In genomic region chr10:21496285-21497176, GRCh38 we compare ENCODE assay signal across 1 cellular context.
TF ChIP-seq lines count a peak whose summit lies in the region.

No MANE protein-coding gene starts in this region.

TF ChIP-seq in HepG2, 621 proteins besides CTCF, POLR2A, EP300 and RAD21 (continued from another document and continues in another):
- TF ChIP-seq MAFK (conservative IDR thresholded peaks at IDR 0.05 in 1 of 2, IDR thresholded peaks at IDR 0.05 in 1 of 2; ENCODE audit: low read length in 2 of 2), result no peak
- no peak; the same call in 1 of the 2 replicates for TF ChIP-seq ZBTB33 (CRISPR knock-in tag; IDR thresholded peaks at IDR 0.05)
- no peak for TF ChIP-seq ZNF33B (CRISPR knock-in tag; IDR thresholded peaks at IDR 0.05)
- TF ChIP-seq ATF6 (CRISPR knock-in tag; conservative IDR thresholded peaks at IDR 0.05), result 0 out of 2 replicates have a peak, but pooled peaks have one; percentile 2
- TF ChIP-seq ZNF691 (CRISPR knock-in tag; IDR thresholded peaks at IDR 0.05; ENCODE audit: borderline replicate concordance, low read depth), result no peak
- peak; percentile 16; the same call in 1 of the 2 replicates for TF ChIP-seq TSC22D2 (CRISPR knock-in tag; IDR thresholded peaks at IDR 0.05; ENCODE audit: borderline replicate concordance)
- TF ChIP-seq PTBP1 (IDR thresholded peaks at IDR 0.05; ENCODE audit: low read depth, low read length, poor library complexity, severe bottlenecking), result no peak
- TF ChIP-seq SIX1 (CRISPR knock-in tag; IDR thresholded peaks at IDR 0.05; ENCODE audit: borderline replicate concordance), result no peak; the same call in 1 of the 2 replicates
- TF ChIP-seq SMAD3 (CRISPR knock-in tag; IDR thresholded peaks at IDR 0.05), result no peak
- TF ChIP-seq TGIF2 (CRISPR knock-in tag; IDR thresholded peaks at IDR 0.05), result no peak
- no peak for TF ChIP-seq FOXK2 (IDR thresholded peaks at IDR 0.05)
- no peak for TF ChIP-seq ZNF792 (CRISPR knock-in tag; IDR thresholded peaks at IDR 0.05)
- 0 out of 2 replicates have a peak, but pooled peaks have one; percentile 15 for TF ChIP-seq ZBTB49 (CRISPR knock-in tag; IDR thresholded peaks at IDR 0.05; ENCODE audit: borderline replicate concordance)
- no peak for TF ChIP-seq ONECUT2 (CRISPR knock-in tag; IDR thresholded peaks at IDR 0.05)
- TF ChIP-seq ATF4 (CRISPR knock-in tag; IDR thresholded peaks at IDR 0.05), result peak in 1 of 2 experiments; percentile 36; a peak in 1 of 4 replicates
- TF ChIP-seq ZNF484 (CRISPR knock-in tag; IDR thresholded peaks at IDR 0.05; ENCODE audit: borderline replicate concordance, low read depth), result no peak
- no peak for TF ChIP-seq MTF2 (CRISPR knock-in tag; IDR thresholded peaks at IDR 0.05; ENCODE audit: borderline replicate concordance)
- peak; percentile 43 for TF ChIP-seq DNMT1 (CRISPR knock-in tag; IDR thresholded peaks at IDR 0.05)
- TF ChIP-seq ZBTB7B (CRISPR knock-in tag; IDR thresholded peaks at IDR 0.05), result peak; percentile 65
- no peak for TF ChIP-seq SOX6 (IDR thresholded peaks at IDR 0.05)
- no peak; the same call in 1 of the 2 replicates for TF ChIP-seq SOX6 (CRISPR knock-in tag; IDR thresholded peaks at IDR 0.05)
- no peak for TF ChIP-seq ZNF354B (CRISPR knock-in tag; IDR thresholded peaks at IDR 0.05)
- no peak; the same call in 1 of the 2 replicates for TF ChIP-seq ZSCAN21 (CRISPR knock-in tag; IDR thresholded peaks at IDR 0.05; ENCODE audit: borderline replicate concordance)
- TF ChIP-seq ZBTB34 (CRISPR knock-in tag; IDR thresholded peaks at IDR 0.05), result no peak; the same call in 1 of the 2 replicates
- no peak for TF ChIP-seq ZNF234 (CRISPR knock-in tag; conservative IDR thresholded peaks at IDR 0.05)
- no peak for TF ChIP-seq RBAK (CRISPR knock-in tag; IDR thresholded peaks at IDR 0.05)
- TF ChIP-seq GFI1 (CRISPR knock-in tag; IDR thresholded peaks at IDR 0.05; ENCODE audit: borderline replicate concordance), result 0 out of 2 replicates have a peak, but pooled peaks have one; percentile 53
- TF ChIP-seq ZKSCAN8 (CRISPR knock-in tag; IDR thresholded peaks at IDR 0.05; ENCODE audit: borderline replicate concordance), result no peak
- TF ChIP-seq RARG (CRISPR knock-in tag; IDR thresholded peaks at IDR 0.05; ENCODE audit: low read depth), result 0 out of 2 replicates have a peak, but pooled peaks have one; percentile 70
- no peak for TF ChIP-seq CHD4 (IDR thresholded peaks at IDR 0.05; ENCODE audit: borderline replicate concordance, low read length)
- TF ChIP-seq POGZ (CRISPR knock-in tag; IDR thresholded peaks at IDR 0.05), result no peak
- no peak for TF ChIP-seq ZNF44 (CRISPR knock-in tag; IDR thresholded peaks at IDR 0.05)
- peak; percentile 88; the same call in 1 of the 2 replicates for TF ChIP-seq ZNF558 (CRISPR knock-in tag; IDR thresholded peaks at IDR 0.05; ENCODE audit: borderline replicate concordance)
- TF ChIP-seq ZNF891 (CRISPR knock-in tag; IDR thresholded peaks at IDR 0.05), result peak; percentile 32; the same call in 1 of the 2 replicates
- TF ChIP-seq IKZF1 (IDR thresholded peaks at IDR 0.05), result no peak
- TF ChIP-seq SSRP1 (CRISPR knock-in tag; IDR thresholded peaks at IDR 0.05), result peak; percentile 88; the same call in 1 of the 2 replicates
- TF ChIP-seq ARID4A (CRISPR knock-in tag; IDR thresholded peaks at IDR 0.05; ENCODE audit: borderline replicate concordance), result peak; percentile 85; the same call in 1 of the 2 replicates
- TF ChIP-seq TRIM24 (CRISPR knock-in tag; IDR thresholded peaks at IDR 0.05), result no peak
- TF ChIP-seq ARID5B (CRISPR knock-in tag; IDR thresholded peaks at IDR 0.05), result no peak
- TF ChIP-seq ZNF124 (CRISPR knock-in tag; IDR thresholded peaks at IDR 0.05), result no peak
- peak; percentile 71; the same call in 1 of the 2 replicates for TF ChIP-seq THAP8 (CRISPR knock-in tag; IDR thresholded peaks at IDR 0.05; ENCODE audit: borderline replicate concordance)
- TF ChIP-seq ZNF737 (CRISPR knock-in tag; IDR thresholded peaks at IDR 0.05; ENCODE audit: borderline replicate concordance), result no peak
- 0 out of 2 replicates have a peak, but pooled peaks have one; percentile 25 for TF ChIP-seq ZNF704 (CRISPR knock-in tag; IDR thresholded peaks at IDR 0.05; ENCODE audit: borderline replicate concordance)
